Comparison of ENCODE assay signal across 22 cellular contexts in genomic region chr7:86884152-86884551, GRCh38.
"Had no signal": no experiment of that assay in that cellular context is flagged by ENCODE, and none has a peak within 500 bp of the region (broad histone marks: within the 10 kb centered on the region; RNA-seq: fewer than 3 reads in every experiment).

No MANE protein-coding gene starts in this region.

- H3K27me3 ChIP-seq: dorsolateral prefrontal cortex, esophagus muscularis mucosa, foreskin keratinocyte, gastroesophageal sphincter, heart left ventricle, left lung had no signal

- H3K27ac ChIP-seq: coronary artery, dorsolateral prefrontal cortex, esophagus muscularis mucosa, foreskin keratinocyte, gastroesophageal sphincter, heart left ventricle, left lung had no signal

- H3K4me1 ChIP-seq: esophagus muscularis mucosa, foreskin keratinocyte, gastroesophageal sphincter, heart left ventricle, left lung had no signal

- ATAC-seq: foreskin keratinocyte, gastroesophageal sphincter, heart left ventricle, left lung, left ventricle myocardium superior had no signal

- H3K9me3 ChIP-seq: esophagus muscularis mucosa, gastroesophageal sphincter, heart left ventricle, left lung had no signal

- H3K36me3 ChIP-seq: left lung had no signal

- DNase-seq: cerebellar nuclear complex; dermis blood vessel endothelial cell; dorsolateral prefrontal cortex; effector CD4-positive, alpha-beta T cell; effector memory CD4-positive, alpha-beta T cell; foreskin keratinocyte; heart left ventricle; hippocampal formation; kidney glomerular epithelial cell; left lung; left ventricle myocardium superior; mammary epithelial cell; mesendoderm; midbrain had no signal

- FAIRE-seq: endothelial cell of umbilical vein, frontal cortex, islet of Langerhans, keratinocyte had no signal

- H3K4me3 ChIP-seq: coronary artery, dorsolateral prefrontal cortex, esophagus muscularis mucosa, gastroesophageal sphincter, heart left ventricle, left lung, lung had no signal
